Comparison of ENCODE assay signal across 10 cellular contexts in the genomic region with DNA sequence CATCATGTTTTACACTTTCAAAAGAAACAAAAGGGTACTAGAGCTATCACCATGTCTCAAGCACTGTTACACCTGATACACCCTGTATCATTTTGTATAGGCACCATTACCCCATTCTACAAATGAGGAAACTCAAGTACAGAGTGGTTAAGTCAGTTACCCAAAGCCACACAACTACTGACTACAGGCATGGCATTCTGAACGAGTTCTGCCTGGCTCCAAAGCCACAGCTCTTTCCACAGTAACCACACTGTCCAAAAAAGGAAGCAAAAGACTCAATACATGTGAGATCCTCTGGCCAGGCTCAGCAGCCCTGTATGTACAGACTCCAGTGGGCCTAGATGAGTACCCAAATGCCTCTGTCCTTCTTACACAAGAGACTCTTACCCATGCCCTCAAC. TPM values are rescaled to one million over a fixed set of nuclear protein-coding genes. Genes with fewer than 3 reads are reported as not detected.
DNase-seq lines count a peak whose midpoint lies in the region; ATAC-seq and TF ChIP-seq lines count a peak whose summit lies in the region.
"Had no signal": no experiment of that assay in that cellular context is flagged by ENCODE, and none has a peak within 500 bp of the region (broad histone marks: within the 10 kb centered on the region; RNA-seq: fewer than 3 reads in every experiment).

No MANE protein-coding gene starts in this region.

- peak overlapping the region; percentile 69 for H3K4me2 ChIP-seq in KMS-11
- H3K4me2 ChIP-seq: hepatocyte had no signal

- peaks cover 5% of the 10 kb centered on the region; the same call in 1 of the 2 replicates for H4K20me1 ChIP-seq in KMS-11 (ENCODE audit: insufficient read depth)

- no peak overlapping the region for H3K4me3 ChIP-seq in KMS-11 (IDR thresholded peaks at IDR 0.05; ENCODE audit: insufficient read depth, low read depth, low read length)
- H3K4me3 ChIP-seq: body of pancreas, hepatocyte had no signal

- peaks cover 64% of the 10 kb centered on the region for H3K4me1 ChIP-seq in KMS-11 (ENCODE audit: low read depth, poor library complexity, severe bottlenecking)

- no peaks in the 10 kb centered on the region for H3K27me3 ChIP-seq in KMS-11 (ENCODE audit: insufficient read depth, low read depth)
- H3K27me3 ChIP-seq: body of pancreas, hepatocyte had no signal

- no peak overlapping the region for H2AFZ ChIP-seq in KMS-11 (ENCODE audit: low read depth)
- H2AFZ ChIP-seq: hepatocyte had no signal

- H3K4me1 Mint-ChIP-seq in activated naive CD8-positive, alpha-beta T cell treated with anti-CD3 and anti-CD28 coated beads, Interleukin-2, amount 10 ng/mL, durations not matched to agents 7 days and 5 days: peaks cover 46% of the 10 kb centered on the region

- H3K4me3 Mint-ChIP-seq in activated naive CD8-positive, alpha-beta T cell treated with anti-CD3 and anti-CD28 coated beads, Interleukin-2, amount 10 ng/mL, durations not matched to agents 7 days and 5 days: peak overlapping the region; percentile 56

- DNase-seq in activated naive CD8-positive, alpha-beta T cell treated with anti-CD3 and anti-CD28 coated beads, Interleukin-2, amount 10 ng/mL, durations not matched to agents 7 days and 5 days: peak; percentile 44
- DNase-seq in stimulated activated CD8-positive, alpha-beta memory T cell treated with anti-CD3 and anti-CD28 coated beads, Interleukin-4, amount 100 ng/mL, for 48 hours: peak; percentile 39
- no peak for DNase-seq in omental fat pad (ENCODE audit: low spot score)
- no peak for DNase-seq in HuH-7 (ENCODE audit: low spot score)

- peak; percentile 44 for ATAC-seq in GM19043 (IDR thresholded peaks at IDR 0.05; ENCODE audit: low read depth, unreplicated experiment)
- ATAC-seq in activated naive CD8-positive, alpha-beta T cell treated with anti-CD3 and anti-CD28 coated beads, Interleukin-2, amount 10 ng/mL, durations not matched to agents 7 days and 5 days (ENCODE audit: low read depth): peak; percentile 71
- ATAC-seq in omental fat pad (ENCODE audit: low FRiP score): no peak
- ATAC-seq in HG03432 (IDR thresholded peaks at IDR 0.05; ENCODE audit: unreplicated experiment): no peak
- ATAC-seq: body of pancreas had no signal

- POLR2A ChIA-PET in activated naive CD8-positive, alpha-beta T cell treated with anti-CD3 and anti-CD28 coated beads, Interleukin-2, amount 10 ng/mL, durations not matched to agents 7 days and 5 days (lab: Charles Lee): no interaction called here

- no peaks in the 10 kb centered on the region for H3K9me3 Mint-ChIP-seq in activated naive CD8-positive, alpha-beta T cell treated with anti-CD3 and anti-CD28 coated beads, Interleukin-2, amount 10 ng/mL, durations not matched to agents 7 days and 5 days

- peak overlapping the region; percentile 67 for H3K27ac Mint-ChIP-seq in activated naive CD8-positive, alpha-beta T cell treated with anti-CD3 and anti-CD28 coated beads, Interleukin-2, amount 10 ng/mL, durations not matched to agents 7 days and 5 days

- peaks cover 59% of the 10 kb centered on the region for H3K79me2 ChIP-seq in KMS-11 (ENCODE audit: insufficient read depth, low read depth)

- no peaks in the 10 kb centered on the region for H3K27me3 Mint-ChIP-seq in activated naive CD8-positive, alpha-beta T cell treated with anti-CD3 and anti-CD28 coated beads, Interleukin-2, amount 10 ng/mL, durations not matched to agents 7 days and 5 days

- H3K36me3 Mint-ChIP-seq in activated naive CD8-positive, alpha-beta T cell treated with anti-CD3 and anti-CD28 coated beads, Interleukin-2, amount 10 ng/mL, durations not matched to agents 7 days and 5 days: peaks cover 28% of the 10 kb centered on the region

- TF ChIP-seq CTCF in KMS-11 (conservative IDR thresholded peaks at IDR 0.05; ENCODE audit: low read depth, low read length) (no peak), omental fat pad (IDR thresholded peaks at IDR 0.05) (no peak)

- H3K9ac ChIP-seq in KMS-11: no peak overlapping the region

- H3K27ac ChIP-seq in KMS-11: peak overlapping the region; percentile 29; the same call in 1 of the 2 replicates
- H3K27ac ChIP-seq: body of pancreas, hepatocyte, VCaP had no signal

- peaks cover 13% of the 10 kb centered on the region; the same call in 1 of the 2 replicates for H3K36me3 ChIP-seq in KMS-11 (ENCODE audit: insufficient read depth)

RNA-seq across cellular contexts. Expression of gene DYNC1LI2, which starts 4.7 kb away (rescaled TPM):
- 10 to 100 TPM; 66.3 to 70.5 TPM for total RNA-seq in activated naive CD8-positive, alpha-beta T cell treated with anti-CD3 and anti-CD28 coated beads, Interleukin-2, amount 10 ng/mL, durations not matched to agents 7 days and 5 days
- total RNA-seq in omental fat pad: 100 to 1,000 TPM; 120 to 199 (median 169) TPM

RNA-seq across cellular contexts. Expression of gene CMTM4, which starts 50.1 kb away (rescaled TPM):
- total RNA-seq in activated naive CD8-positive, alpha-beta T cell treated with anti-CD3 and anti-CD28 coated beads, Interleukin-2, amount 10 ng/mL, durations not matched to agents 7 days and 5 days: 1 to 10 TPM; 1.3 to 2.0 TPM
- 10 to 100 TPM; 12.6 to 29.9 (median 23.8) TPM for total RNA-seq in omental fat pad

RNA-seq across cellular contexts. Expression of gene TERB1, which starts 54.7 kb away (rescaled TPM):
- not detected for total RNA-seq in activated naive CD8-positive, alpha-beta T cell treated with anti-CD3 and anti-CD28 coated beads, Interleukin-2, amount 10 ng/mL, durations not matched to agents 7 days and 5 days
- not detected for total RNA-seq in omental fat pad
- total RNA-seq: body of pancreas had no signal

Comparison
In these comparisons a context has a peak if more than half of its experiments do, and no peak if none do; other contexts are left out.
1. ATAC-seq: peak in GM19043 (single experiment) and activated naive CD8-positive, alpha-beta T cell treated with anti-CD3 and anti-CD28 coated beads, Interleukin-2, amount 10 ng/mL, durations not matched to agents 7 days and 5 days (single experiment); none in omental fat pad (single experiment) and HG03432 (single experiment).
2. DNase-seq: peak in activated naive CD8-positive, alpha-beta T cell treated with anti-CD3 and anti-CD28 coated beads, Interleukin-2, amount 10 ng/mL, durations not matched to agents 7 days and 5 days (single experiment) and stimulated activated CD8-positive, alpha-beta memory T cell treated with anti-CD3 and anti-CD28 coated beads, Interleukin-4, amount 100 ng/mL, for 48 hours (single experiment); none in omental fat pad (single experiment) and HuH-7 (single experiment).
3. RNA of gene CMTM4, which starts 50.1 kb away (total RNA-seq): 12.6 to 29.9 TPM in omental fat pad; 1.3 to 2.0 TPM in activated naive CD8-positive, alpha-beta T cell treated with anti-CD3 and anti-CD28 coated beads, Interleukin-2, amount 10 ng/mL, durations not matched to agents 7 days and 5 days; every median in the first group is over 4 times any median in the second.